26 cellular contexts compared by ENCODE assay signal in genomic region chr9:84955971-84956370, GRCh38.
"Had no signal": no experiment of that assay in that cellular context is flagged by ENCODE, and none has a peak within 500 bp of the region (broad histone marks: within the 10 kb centered on the region; RNA-seq: fewer than 3 reads in every experiment).

No MANE protein-coding gene starts in this region.

- H3K27ac ChIP-seq: coronary artery, gastrocnemius medialis, hepatocyte, left lung, prostate gland, right atrium auricular region, sigmoid colon, spleen, testis, tibial artery, vagina had no signal

- H3K4me3 Mint-ChIP-seq: effector memory CD8-positive, alpha-beta T cell; naive thymus-derived CD4-positive, alpha-beta T cell; nephron; stimulated activated memory B cell treated with anti-CD40 and anti-IgM and Interleukin-4, amounts not matched to agents 10 μg/mL and 1 μg/mL and 100 μg/mL, for 72 hours had no signal

- H3K27ac Mint-ChIP-seq: effector memory CD8-positive, alpha-beta T cell; naive thymus-derived CD4-positive, alpha-beta T cell; nephron; stimulated activated memory B cell treated with anti-CD40 and anti-IgM and Interleukin-4, amounts not matched to agents 10 μg/mL and 1 μg/mL and 100 μg/mL, for 72 hours had no signal

- H3K4me3 ChIP-seq: coronary artery, gastrocnemius medialis, hepatocyte, left lung, prostate gland, right atrium auricular region, sigmoid colon, spleen, testis, tibial artery, vagina had no signal

- H3K4me1 Mint-ChIP-seq: stimulated activated memory B cell treated with anti-CD40 and anti-IgM and Interleukin-4, amounts not matched to agents 10 μg/mL and 1 μg/mL and 100 μg/mL, for 72 hours had no signal

- H3K36me3 Mint-ChIP-seq: naive thymus-derived CD4-positive, alpha-beta T cell; stimulated activated memory B cell treated with anti-CD40 and anti-IgM and Interleukin-4, amounts not matched to agents 10 μg/mL and 1 μg/mL and 100 μg/mL, for 72 hours had no signal

- H3K27me3 ChIP-seq: gastrocnemius medialis, right atrium auricular region, sigmoid colon, testis, tibial artery, vagina had no signal

- H3K9me3 Mint-ChIP-seq: effector memory CD8-positive, alpha-beta T cell; stimulated activated memory B cell treated with anti-CD40 and anti-IgM and Interleukin-4, amounts not matched to agents 10 μg/mL and 1 μg/mL and 100 μg/mL, for 72 hours had no signal

- H3K36me3 ChIP-seq: gastrocnemius medialis, left lung, prostate gland, right atrium auricular region, sigmoid colon, spleen, tibial artery, vagina had no signal

- DNase-seq: dermis blood vessel endothelial cell; effector memory CD8-positive, alpha-beta T cell; erythroblast; gastrocnemius medialis; head of caudate nucleus; kidney; left cardiac atrium; mesendoderm; midbrain; naive thymus-derived CD4-positive, alpha-beta T cell; nucleus accumbens; sigmoid colon; spleen; stimulated activated CD4-positive, alpha-beta T cell treated with anti-CD3 and anti-CD28 coated beads, Interleukin-4, amount 100 ng/mL, for 4 hours; stimulated activated naive CD8-positive, alpha-beta T cell treated with anti-CD3 and anti-CD28 coated beads, Interleukin-15, Interleukin-2, amounts not matched to agents 100 U/mL and 50 U/mL, for 24 hours; substantia nigra; testis; tibial artery had no signal
